Comparison of ENCODE assay signal across 8 cellular contexts in the genomic region with DNA sequence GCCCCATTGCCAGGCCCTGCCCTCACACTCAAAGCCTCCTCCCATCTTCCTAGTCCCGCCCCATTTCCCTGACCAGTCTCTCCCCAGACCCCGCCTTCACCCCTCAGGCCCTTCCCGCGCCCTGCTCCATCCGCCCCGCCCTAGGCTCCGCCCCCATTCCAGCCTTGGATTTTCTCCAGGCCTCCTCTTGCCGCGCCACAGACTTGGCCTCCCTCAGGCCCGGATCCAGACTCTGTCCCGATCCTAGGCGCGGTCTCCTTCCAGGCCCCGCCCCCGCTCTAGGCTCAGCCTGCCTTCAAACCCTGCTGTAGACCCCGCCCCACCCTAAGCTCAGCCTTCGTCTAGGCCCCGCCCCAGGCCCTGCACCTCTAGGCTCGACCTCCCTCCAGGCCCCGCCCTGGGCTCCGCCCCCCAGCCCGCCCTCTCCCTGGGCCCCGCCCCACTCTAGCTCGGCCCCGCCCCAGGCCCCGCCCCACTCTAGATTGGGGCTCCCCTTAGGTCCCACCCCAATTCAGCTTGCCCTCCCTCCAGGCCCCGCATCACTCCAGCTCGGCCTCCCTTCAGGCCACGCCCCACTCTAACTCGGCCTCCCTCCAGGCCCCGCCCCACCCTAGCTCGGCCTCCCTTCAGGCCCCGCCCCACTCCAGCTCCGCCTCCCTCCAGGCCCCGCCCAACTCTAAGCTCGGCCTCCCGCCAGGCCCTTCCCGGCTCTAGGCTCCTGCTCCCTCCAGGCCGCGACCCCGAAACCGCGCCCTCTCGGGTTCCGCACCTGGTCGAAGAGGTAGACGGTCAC. TPM values are rescaled to one million over a fixed set of nuclear protein-coding genes. Genes with fewer than 3 reads are reported as not detected.
A peak's percentile ranks its signal among the peaks of the same experiment; 100 is the strongest.
DNase-seq lines count a peak whose midpoint lies in the region; ATAC-seq and TF ChIP-seq lines count a peak whose summit lies in the region.

No MANE protein-coding gene starts in this region.

- ATAC-seq in GM19324 (IDR thresholded peaks at IDR 0.05; ENCODE audit: low FRiP score, unreplicated experiment) (peak; percentile 48), HG03460 (IDR thresholded peaks at IDR 0.05; ENCODE audit: unreplicated experiment) (peak; percentile 67)

- H3K4me3 ChIP-seq in BJ (ENCODE audit: low read depth, low read length), result peak overlapping the region; percentile 75

- DNase-seq in BJ (ENCODE audit: low read depth) (peak; percentile 83), NOMO-1 treated with dmso at 0.1 percent for 144 hours (lab: John Stamatoyannopoulos, UW; ENCODE audit: unreplicated experiment) (peak; percentile 97), epidermal melanocyte (ENCODE audit: insufficient read length, low spot score) (peak; percentile 97), midbrain (lab: John Stamatoyannopoulos, UW) (peak; percentile 81)
- DNase-seq in activated CD8-positive, alpha-beta memory T cell treated with anti-CD3 and anti-CD28 coated beads, Interleukin-2, amount 50 U/mL, for 4 hours, result peak; percentile 78
- peak; percentile 68 to 84 for DNase-seq in stimulated activated CD8-positive, alpha-beta memory T cell treated with anti-CD3 and anti-CD28 coated beads, Interleukin-2, amount 100 ng/mL, for 48 hours (ENCODE audit: low read depth in 2 of 2)

- POLR2A ChIA-PET in BJ (lab: Charles Lee), result interaction anchor here (0.6 to 0.8 kb wide), 5 partner anchors 21 to 936 kb away, joined by 3 to 4 read pairs (median 3); a partner anchor contains a TSS

- no peaks in the 10 kb centered on the region for H3K36me3 ChIP-seq in BJ (ENCODE audit: control insufficient read depth, insufficient read depth, low read length)

- CTCF ChIA-PET in BJ (lab: Yijun Ruan, JAX), result interaction anchor here (0.9 to 11.9 kb wide), 4 partner anchors 13 to 173 kb away, joined by 3 to 161 read pairs (median 7); a partner anchor contains a TSS

- TF ChIP-seq CTCF in BJ (IDR thresholded peaks at IDR 0.05; ENCODE audit: insufficient read depth, low read depth, low read length), result no peak

- H3K27me3 ChIP-seq in BJ (ENCODE audit: control insufficient read depth, insufficient read depth, low read length), result peaks cover 4% of the 10 kb centered on the region; the same call in 1 of the 2 replicates

RNA-seq across cellular contexts. Expression of a gene that starts 18.5 kb away (rescaled TPM):
- polyA plus RNA-seq in BJ (2011; rRNA removed), result 0.04 TPM in 1 of 2 replicates, not detected in the other
- 0.05 TPM in 1 of 2 replicates, not detected in the other for polyA minus RNA-seq in BJ (2011; rRNA and poly(A)+ RNA removed)

RNA-seq across cellular contexts. Expression of a gene that starts 24.0 kb away (rescaled TPM):
- polyA plus RNA-seq in BJ (2011; rRNA removed), result 40.5 and 65.8 TPM in 2 replicates
- polyA minus RNA-seq in BJ (2011; rRNA and poly(A)+ RNA removed), result 44.4 and 56.7 TPM in 2 replicates

RNA-seq across cellular contexts. Expression of a gene that starts 37.7 kb away (rescaled TPM):
- 0.31 and 0.34 TPM in 2 replicates for polyA plus RNA-seq in BJ (2011; rRNA removed)
- polyA minus RNA-seq in BJ (2011; rRNA and poly(A)+ RNA removed), result 0.28 and 0.46 TPM in 2 replicates

RNA-seq across cellular contexts. Expression of a gene that starts 47.3 kb away (rescaled TPM):
- polyA plus RNA-seq in BJ (2011; rRNA removed), result 13.9 and 20.0 TPM in 2 replicates
- polyA minus RNA-seq in BJ (2011; rRNA and poly(A)+ RNA removed), result 10.5 and 11.3 TPM in 2 replicates

RNA-seq across cellular contexts. Expression of a gene that starts 58.9 kb away (rescaled TPM):
- 0.25 TPM in 1 of 2 replicates, not detected in the other for polyA plus RNA-seq in BJ (2011; rRNA removed)
- 0.28 TPM in 1 of 2 replicates, not detected in the other for polyA minus RNA-seq in BJ (2011; rRNA and poly(A)+ RNA removed)

Comparison
In these comparisons a context has a peak if more than half of its experiments do, and no peak if none do; other contexts are left out.
1. Peak in every context shown above with its lines: DNase-seq, ATAC-seq and H3K4me3 ChIP-seq.